ENCODE assay signal across 19 cellular contexts in the genomic region with DNA sequence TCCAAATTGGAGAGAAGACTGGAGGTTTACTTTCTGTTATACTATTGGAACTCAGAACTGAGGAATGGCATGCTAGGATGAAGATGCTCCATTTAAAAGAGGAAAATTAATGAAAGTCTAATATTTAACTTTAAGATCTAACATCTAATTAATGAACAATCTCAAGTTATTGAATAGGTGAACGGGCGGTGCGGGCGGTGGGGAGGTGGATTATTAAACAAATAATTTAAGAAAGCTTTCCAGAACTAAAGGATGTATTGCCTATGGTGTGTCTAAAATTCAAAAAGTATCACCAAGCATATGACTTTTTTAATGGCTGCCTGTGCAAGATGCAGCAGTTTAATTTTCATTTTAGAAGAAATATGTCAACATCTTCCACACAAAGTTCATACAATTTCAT.
"Had no signal": no experiment of that assay in that cellular context is flagged by ENCODE, and none has a peak within 500 bp of the region (broad histone marks: within the 10 kb centered on the region; RNA-seq: fewer than 3 reads in every experiment).

No MANE protein-coding gene starts in this region.

- ATAC-seq: left colon; left lobe of liver; left lung; left ventricle myocardium superior; lower lobe of right lung; mucosa of descending colon; naive thymus-derived CD4-positive, alpha-beta T cell had no signal

- DNase-seq: hippocampal formation; hypothalamus; immature natural killer cell; islet precursor cell; kidney; kidney glomerular epithelial cell; left colon; left ventricle myocardium inferior; left ventricle myocardium superior; lower lobe of right lung; mammary epithelial cell; mesenchymal stem cell; mesendoderm; midbrain; mucosa of descending colon; naive B cell; naive thymus-derived CD4-positive, alpha-beta T cell had no signal
